15 cellular contexts compared by ENCODE assay signal in the genomic region with DNA sequence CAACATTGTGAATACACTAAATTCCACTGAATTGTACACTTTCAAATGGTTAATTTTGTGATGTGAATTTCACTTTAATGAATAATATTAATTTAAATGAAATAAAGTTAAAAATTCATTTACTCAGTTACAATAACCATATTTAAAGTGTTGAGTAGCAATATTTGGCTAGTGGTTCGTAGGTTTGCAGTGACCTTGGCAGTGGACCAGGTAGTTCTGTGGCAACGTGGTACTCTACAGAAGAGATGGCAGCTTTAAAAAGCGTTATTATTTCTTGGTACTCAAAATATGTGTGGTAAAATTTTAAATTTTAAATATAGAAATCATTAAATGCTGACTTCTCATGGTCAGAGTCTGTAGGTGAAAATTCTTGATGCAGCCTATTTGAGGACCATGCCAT. TPM values are rescaled to one million over a fixed set of nuclear protein-coding genes. Genes with fewer than 3 reads are reported as not detected.
DNase-seq lines count a peak whose midpoint lies in the region; ATAC-seq, FAIRE-seq and TF ChIP-seq lines count a peak whose summit lies in the region.
"Had no signal": no experiment of that assay in that cellular context is flagged by ENCODE, and none has a peak within 500 bp of the region (broad histone marks: within the 10 kb centered on the region; RNA-seq: fewer than 3 reads in every experiment).

No MANE protein-coding gene starts in this region.

- no peak overlapping the region for H3K27ac ChIP-seq in left ventricle myocardium inferior (replicated peaks)
- no peak overlapping the region for H3K27ac ChIP-seq in SU-DHL-6 (ENCODE audit: low read depth, low read length)
- H3K27ac ChIP-seq in Peyer's patch: no peak overlapping the region
- no peak overlapping the region for H3K27ac ChIP-seq in gastrocnemius medialis
- H3K27ac ChIP-seq: 22Rv1 had no signal

- H3K9me3 ChIP-seq in left ventricle myocardium inferior (replicated peaks) (no peaks in the 10 kb centered on the region), SU-DHL-6 (ENCODE audit: insufficient read depth, low read length) (no peaks in the 10 kb centered on the region), Peyer's patch (no peaks in the 10 kb centered on the region), gastrocnemius medialis (no peaks in the 10 kb centered on the region)

- H3K36me3 ChIP-seq in left ventricle myocardium inferior: peaks cover 22% of the 10 kb centered on the region
- peaks cover 26% of the 10 kb centered on the region; the same call in 1 of the 2 replicates for H3K36me3 ChIP-seq in SU-DHL-6 (ENCODE audit: low read length)
- H3K36me3 ChIP-seq in Peyer's patch: peaks cover 0 to 22% (median 0%) of the 10 kb centered on the region in 3 donors
- peaks cover 0 to 4% of the 10 kb centered on the region in 2 donors for H3K36me3 ChIP-seq in gastrocnemius medialis

- peaks cover 8% of the 10 kb centered on the region for H4K20me1 ChIP-seq in SU-DHL-6 (ENCODE audit: low read depth, low read length)

- peaks cover 34 to 40% of the 10 kb centered on the region in 2 donors for H3K4me1 Mint-ChIP-seq in natural killer cell

- H3K27ac Mint-ChIP-seq in natural killer cell: no peak overlapping the region
- H3K27ac Mint-ChIP-seq: HFFc6 had no signal

- TF ChIP-seq CTCF in left ventricle myocardium inferior (IDR thresholded peaks at IDR 0.05; ENCODE audit: borderline replicate concordance): no peak
- no peak for TF ChIP-seq CTCF in SU-DHL-6 (IDR thresholded peaks at IDR 0.05; ENCODE audit: insufficient read depth, low read length, poor library complexity, severe bottlenecking)
- TF ChIP-seq CTCF in Peyer's patch (IDR thresholded peaks at IDR 0.05): no peak
- no peak for TF ChIP-seq CTCF in gastrocnemius medialis (IDR thresholded peaks at IDR 0.05 in 4 of 5, conservative IDR thresholded peaks at IDR 0.05 in 1 of 5)
- no peak for TF ChIP-seq CTCF in natural killer cell (IDR thresholded peaks at IDR 0.05)

- no peaks in the 10 kb centered on the region for H3K9me3 Mint-ChIP-seq in natural killer cell
- H3K9me3 Mint-ChIP-seq: CD4-positive, CD25-positive, alpha-beta regulatory T cell; HFFc6 had no signal

- peaks cover 6% of the 10 kb centered on the region; the same call in 1 of the 2 replicates for H3F3A ChIP-seq in SU-DHL-6 (ENCODE audit: insufficient read depth)

- no peak overlapping the region for H3K4me3 Mint-ChIP-seq in natural killer cell
- H3K4me3 Mint-ChIP-seq: CD4-positive, CD25-positive, alpha-beta regulatory T cell; HFFc6 had no signal

- peak; percentile 34 for ATAC-seq in left ventricle myocardium superior
- no peak for ATAC-seq in gastrocnemius medialis
- ATAC-seq in natural killer cell: no peak

- H3K4me1 ChIP-seq in left ventricle myocardium inferior (peaks cover 30% of the 10 kb centered on the region), Peyer's patch (no peaks in the 10 kb centered on the region), gastrocnemius medialis (peaks cover 8 to 12% of the 10 kb centered on the region in 2 donors)

- no peaks in the 10 kb centered on the region for H3K27me3 Mint-ChIP-seq in natural killer cell (ENCODE audit: low read depth in 2 of 2)
- H3K27me3 Mint-ChIP-seq: CD4-positive, CD25-positive, alpha-beta regulatory T cell had no signal

- H3K4me3 ChIP-seq in left ventricle myocardium inferior: no peak overlapping the region
- no peak overlapping the region for H3K4me3 ChIP-seq in SU-DHL-6 (ENCODE audit: insufficient read depth, low read length, poor library complexity, severe bottlenecking)
- no peak overlapping the region for H3K4me3 ChIP-seq in Peyer's patch
- no peak overlapping the region for H3K4me3 ChIP-seq in gastrocnemius medialis

- intact Hi-C loops in left ventricle myocardium superior (cut with micrococcal nuclease): no loop called here
- intact Hi-C loops in left ventricle myocardium inferior (cut with micrococcal nuclease): no loop called here
- intact Hi-C loops in gastrocnemius medialis (cut with DNase I; ENCODE audit: low total_unique reads): no loop called here
- intact Hi-C loops in natural killer cell (cut with micrococcal nuclease): no loop called here

- in situ Hi-C loops in gastrocnemius medialis (cut with MboI; ENCODE audit: low sequenced_read_pairs in 4 of 4): no loop called here

- no peaks in the 10 kb centered on the region for H3K9me2 ChIP-seq in SU-DHL-6 (replicated peaks; ENCODE audit: insufficient read depth, low read length)

- no peak for TF ChIP-seq POLR2A in Peyer's patch (IDR thresholded peaks at IDR 0.05)
- TF ChIP-seq POLR2A in gastrocnemius medialis (IDR thresholded peaks at IDR 0.05): no peak

- FAIRE-seq in islet of Langerhans (lab: Jason Lieb, UNC): peak; percentile 51
- FAIRE-seq: GM12892 had no signal

- no peak overlapping the region for H2AFZ ChIP-seq in SU-DHL-6 (ENCODE audit: low read depth, low read length, severe bottlenecking)

- peaks cover 90% of the 10 kb centered on the region for H3K79me2 ChIP-seq in SU-DHL-6 (ENCODE audit: insufficient read depth, low read length)

- H3K4me2 ChIP-seq in SU-DHL-6 (ENCODE audit: low read depth, low read length, poor library complexity, severe bottlenecking): peak overlapping the region; percentile 23

- no peaks in the 10 kb centered on the region for H3K36me3 Mint-ChIP-seq in natural killer cell

- no peak for DNase-seq in left ventricle myocardium superior
- no peak for DNase-seq in left ventricle myocardium inferior
- DNase-seq in Peyer's patch: no peak
- no peak for DNase-seq in gastrocnemius medialis
- DNase-seq in natural killer cell: no peak
- DNase-seq: CD4-positive, CD25-positive, alpha-beta regulatory T cell; DMS 273 treated with DMSO at 0.1 percent for 48 hours; EL; GDM1; HCEC 1CT; HFFc6 had no signal

- no peak overlapping the region for H3K9ac ChIP-seq in SU-DHL-6 (ENCODE audit: low read length)

- H3K27me3 ChIP-seq in left ventricle myocardium inferior (ENCODE audit: low read depth): no peaks in the 10 kb centered on the region
- no peaks in the 10 kb centered on the region for H3K27me3 ChIP-seq in SU-DHL-6 (ENCODE audit: low read length)
- no peaks in the 10 kb centered on the region for H3K27me3 ChIP-seq in Peyer's patch
- no peaks in the 10 kb centered on the region for H3K27me3 ChIP-seq in gastrocnemius medialis

RNA-seq across cellular contexts. Expression of a gene that starts 51.6 kb away (rescaled TPM):
- total RNA-seq in left ventricle myocardium superior (28.5 TPM), left ventricle myocardium inferior (22.8 TPM), Peyer's patch (10 to 100 TPM; 22.9 to 58.4 (median 42.3) TPM), gastrocnemius medialis (10 to 100 TPM in 3 of 4 donors, 1 to 10 TPM in 1; 9.2 to 22.2 (median 13.2) TPM), natural killer cell (10 to 100 TPM; 57.1 to 79.5 (median 61.8) TPM)
